ENCODE assay signal across 24 cellular contexts in genomic region chr9:110476251-110476650, GRCh38.
DNase-seq lines count a peak whose midpoint lies in the region; ATAC-seq, FAIRE-seq and TF ChIP-seq lines count a peak whose summit lies in the region.
"Had no signal": no experiment of that assay in that cellular context is flagged by ENCODE, and none has a peak within 500 bp of the region (broad histone marks: within the 10 kb centered on the region; RNA-seq: fewer than 3 reads in every experiment).

No MANE protein-coding gene starts in this region.

- H3K9me3 ChIP-seq in H1 (ENCODE audit: insufficient read depth in 2 of 2, low read depth in 1 of 2, low read length in 1 of 2) (no peaks in the 10 kb centered on the region), neural progenitor cell (ENCODE audit: low read depth) (no peaks in the 10 kb centered on the region)
- H3K9me3 ChIP-seq: BE2C, HAP-1 had no signal

- H3K14ac ChIP-seq in H1 (ENCODE audit: insufficient read length): no peak overlapping the region

- no peak overlapping the region for H2BK15ac ChIP-seq in H1 (ENCODE audit: low read length)

- H3K36me3 ChIP-seq in H7 (replicated peaks; ENCODE audit: control insufficient read depth, insufficient read depth, low read length): no peaks in the 10 kb centered on the region
- no peaks in the 10 kb centered on the region for H3K36me3 ChIP-seq in H1 (ENCODE audit: control insufficient read depth in 2 of 4, insufficient read depth in 4 of 4, low read length in 3 of 4)
- no peaks in the 10 kb centered on the region for H3K36me3 ChIP-seq in neural progenitor cell
- H3K36me3 ChIP-seq: BE2C, HAP-1 had no signal

- TF ChIP-seq CTCF in H1 (IDR thresholded peaks at IDR 0.05; ENCODE audit: control extremely low read depth in 1 of 3, insufficient read depth in 1 of 3, low read depth in 1 of 3, low read length in 3 of 3) (no peak), neural progenitor cell (IDR thresholded peaks at IDR 0.05) (no peak), omental fat pad (IDR thresholded peaks at IDR 0.05) (no peak)

- H3K27ac Mint-ChIP-seq in neural progenitor cell: no peak overlapping the region
- H3K27ac Mint-ChIP-seq: CD4-positive, CD25-positive, alpha-beta regulatory T cell; CD8-positive, alpha-beta memory T cell had no signal

- H3K4me1 ChIP-seq in H1 (replicated peaks in 1 of 4; ENCODE audit: control insufficient read depth in 3 of 4, insufficient read depth in 4 of 4, low read length in 3 of 4): peaks cover 0 to 3% (median 0%) of the 10 kb centered on the region in 4 experiments; a peak in 1 of 7 replicates
- H3K4me1 ChIP-seq in neural progenitor cell: peaks cover 9% of the 10 kb centered on the region
- H3K4me1 ChIP-seq: BE2C, HAP-1 had no signal

- H3K4me2 ChIP-seq in H1 (ENCODE audit: insufficient read depth in 1 of 2, low read depth in 2 of 2, low read length in 2 of 2) (no peak overlapping the region), neural progenitor cell (no peak overlapping the region)

- no peak overlapping the region for H3K56ac ChIP-seq in H1 (replicated peaks; ENCODE audit: insufficient read length, low read depth, low read length)

- H3K79me1 ChIP-seq in H1 (ENCODE audit: low read depth, low read length): no peaks in the 10 kb centered on the region

- no peaks in the 10 kb centered on the region for H3K23me2 ChIP-seq in H1 (ENCODE audit: low read depth, low read length)

- H3K36me3 Mint-ChIP-seq in neural progenitor cell: no peaks in the 10 kb centered on the region
- H3K36me3 Mint-ChIP-seq: CD4-positive, CD25-positive, alpha-beta regulatory T cell; CD8-positive, alpha-beta memory T cell had no signal

- no peak for ATAC-seq in omental fat pad (ENCODE audit: low FRiP score)
- ATAC-seq: K562 had no signal

- H3K27me3 Mint-ChIP-seq in neural progenitor cell (ENCODE audit: insufficient read depth, low read depth): no peaks in the 10 kb centered on the region
- H3K27me3 Mint-ChIP-seq: CD4-positive, CD25-positive, alpha-beta regulatory T cell; CD8-positive, alpha-beta memory T cell had no signal

- H2BK12ac ChIP-seq in H1 (ENCODE audit: low read depth, low read length): no peak overlapping the region

- H4K20me1 ChIP-seq in H1 (replicated peaks in 1 of 2; ENCODE audit: control insufficient read depth in 1 of 2, insufficient read depth in 2 of 2, low read length in 2 of 2): no peaks in the 10 kb centered on the region
- no peaks in the 10 kb centered on the region for H4K20me1 ChIP-seq in neural progenitor cell (ENCODE audit: low read depth)

- no peak overlapping the region for H2BK5ac ChIP-seq in H1 (ENCODE audit: low read depth, low read length)

- H3F3A ChIP-seq in neural progenitor cell (ENCODE audit: low read depth): no peaks in the 10 kb centered on the region

- no peak for FAIRE-seq in H1 (lab: Jason Lieb, UNC)
- FAIRE-seq: A204.1, GM12892, GM18507, HTR-8/SVneo, K562 had no signal

- H4K8ac ChIP-seq in H1 (ENCODE audit: extremely low read depth, insufficient read depth, low read length): no peak overlapping the region

- no peak overlapping the region for H2BK120ac ChIP-seq in H1 (replicated peaks; ENCODE audit: low read depth, low read length)

- H2BK20ac ChIP-seq in H1 (ENCODE audit: low read length): no peak overlapping the region

- CTCF ChIA-PET in H1 (lab: Charles Lee; ENCODE audit: partially characterized antibody): interaction anchor here (1.1 kb wide), 1 partner anchor 554 kb away, joined by 3 read pairs; no protein-coding TSS in a partner anchor

- H3K4me1 Mint-ChIP-seq in neural progenitor cell: no peaks in the 10 kb centered on the region
- H3K4me1 Mint-ChIP-seq: CD4-positive, CD25-positive, alpha-beta regulatory T cell; CD8-positive, alpha-beta memory T cell had no signal

- DNase-seq in H7 (peak; percentile 7), H1 (ENCODE audit: low read depth in 1 of 2, low spot score in 2 of 2) (no peak), iPS-NIHi7 (ENCODE audit: extremely low spot score) (peak; percentile 52), neural progenitor cell (ENCODE audit: low spot score) (peak; percentile 41), T-helper 9 cell (no peak), NCI-H2171 (lab: John Stamatoyannopoulos, UW) (no peak), omental fat pad (ENCODE audit: low spot score) (no peak)
- DNase-seq: ACHN; BE2C; C1 segment of cervical spinal cord; CD4-positive, CD25-positive, alpha-beta regulatory T cell; CD8-positive, alpha-beta memory T cell; COR-L47; DMS 273 treated with DMSO at 0.1 percent for 48 hours; DMS53; GDM1; GOT3; IMR-90 had no signal

- no peak overlapping the region for H4K5ac ChIP-seq in H1 (ENCODE audit: insufficient read length, low read depth, low read length)

- H3K4me3 ChIP-seq in H7 (ENCODE audit: insufficient read depth, low read depth, low read length) (no peak overlapping the region), H1 (ENCODE audit: extremely low read depth in 1 of 4, insufficient read depth in 2 of 4, low read depth in 3 of 4, low read length in 4 of 4) (no peak overlapping the region), neural progenitor cell (no peak overlapping the region)
- H3K4me3 ChIP-seq: HAP-1, K562 had no signal

- H3K27me3 ChIP-seq in H7 (ENCODE audit: control insufficient read depth, insufficient read depth, low read length) (no peaks in the 10 kb centered on the region), H1 (replicated peaks in 1 of 4; ENCODE audit: control insufficient read depth in 3 of 4, extremely low read depth in 1 of 4, insufficient read depth in 3 of 4, low read length in 3 of 4) (no peaks in the 10 kb centered on the region), neural progenitor cell (no peaks in the 10 kb centered on the region)
- H3K27me3 ChIP-seq: BE2C had no signal

- no peak overlapping the region for H3K4me3 Mint-ChIP-seq in neural progenitor cell
- H3K4me3 Mint-ChIP-seq: CD4-positive, CD25-positive, alpha-beta regulatory T cell; CD8-positive, alpha-beta memory T cell had no signal

- H3K27ac ChIP-seq in H1 (ENCODE audit: low read depth, low read length): no peak overlapping the region
- no peak overlapping the region for H3K27ac ChIP-seq in neural progenitor cell

- WGBS in H1 (ENCODE audit: extremely low coverage in 1 of 2, insufficient coverage in 1 of 2, insufficient read length in 1 of 2, insufficient replicate concordance in 2 of 2, low coverage in 1 of 2, low lambda C conversion rate in 2 of 2, missing lambda C conversion rate in 1 of 2), 2 experiments: 66% methylated on average over 3 of the region's 3 CpGs; no CpG with 5 or more reads in 1 of the 2 experiments

- no peak overlapping the region for H4K91ac ChIP-seq in H1 (replicated peaks; ENCODE audit: insufficient read length, low read length)

- no peak overlapping the region for H2AK5ac ChIP-seq in H1 (ENCODE audit: low read depth, low read length)

- POLR2A ChIA-PET in H1 (lab: Charles Lee; ENCODE audit: partially characterized antibody): no interaction called here

- no peak overlapping the region for H3K23ac ChIP-seq in H1 (ENCODE audit: insufficient read length)

- TF ChIP-seq RAD21 in H1 (IDR thresholded peaks at IDR 0.05 in 1 of 2, conservative IDR thresholded peaks at IDR 0.05 in 1 of 2; ENCODE audit: low read depth in 2 of 2, low read length in 2 of 2): no peak

- H3K9me3 Mint-ChIP-seq in neural progenitor cell: no peaks in the 10 kb centered on the region
- H3K9me3 Mint-ChIP-seq: CD4-positive, CD25-positive, alpha-beta regulatory T cell had no signal

- TF ChIP-seq POLR2A in H1 (IDR thresholded peaks at IDR 0.05; ENCODE audit: control extremely low read depth in 1 of 2, low read depth in 2 of 2, low read length in 2 of 2): no peak

- H3K4ac ChIP-seq in H1 (replicated peaks; ENCODE audit: insufficient read length, low read depth, low read length): no peak overlapping the region

- no peak for TF ChIP-seq EP300 in H1 (IDR thresholded peaks at IDR 0.05; ENCODE audit: borderline replicate concordance in 1 of 2, low read depth in 2 of 2, low read length in 2 of 2)

- H3K9ac ChIP-seq in H1 (replicated peaks in 1 of 4; ENCODE audit: extremely low read depth in 1 of 4, low read depth in 3 of 4, low read length in 3 of 4) (no peak overlapping the region), neural progenitor cell (no peak overlapping the region)

- H2AFZ ChIP-seq in H1 (ENCODE audit: low read length): peak overlapping the region; percentile 36; the same call in 1 of the 2 replicates
- H2AFZ ChIP-seq in neural progenitor cell (replicated peaks): no peak overlapping the region

- H3K79me2 ChIP-seq in H1 (ENCODE audit: control insufficient read depth in 1 of 2, insufficient read depth in 2 of 2, low read length in 2 of 2): no peaks in the 10 kb centered on the region
- H3K79me2 ChIP-seq in neural progenitor cell (ENCODE audit: low read depth): no peaks in the 10 kb centered on the region

- H3K18ac ChIP-seq in H1 (ENCODE audit: extremely low read depth, low read length): no peak overlapping the region

TF ChIP-seq in H1, 55 proteins besides CTCF, POLR2A, EP300 and RAD21:
- TF ChIP-seq KDM1A (IDR thresholded peaks at IDR 0.05; ENCODE audit: borderline replicate concordance, low read length) (no peak), ZNF274 (IDR thresholded peaks at IDR 0.05; ENCODE audit: borderline replicate concordance, extremely low read depth, low read length) (no peak), SP4 (IDR thresholded peaks at IDR 0.05; ENCODE audit: low read length) (no peak), BCL11A (IDR thresholded peaks at IDR 0.05; ENCODE audit: low read depth in 2 of 2, low read length in 2 of 2) (no peak), ATF3 (IDR thresholded peaks at IDR 0.05; ENCODE audit: insufficient read depth, low read depth, low read length) (no peak), JUN (IDR thresholded peaks at IDR 0.05; ENCODE audit: low read depth, low read length) (no peak), HDAC2 (IDR thresholded peaks at IDR 0.05; ENCODE audit: borderline replicate concordance in 1 of 2, low read depth in 2 of 2, low read length in 2 of 2) (no peak), POLR2AphosphoS5 (IDR thresholded peaks at IDR 0.05; ENCODE audit: low read depth, low read length) (no peak), RFX5 (IDR thresholded peaks at IDR 0.05; ENCODE audit: borderline replicate concordance, low read depth, low read length) (no peak), RBBP5 (IDR thresholded peaks at IDR 0.05; ENCODE audit: borderline replicate concordance, low read depth, low read length) (no peak)
- TF ChIP-seq, protein P1, sequence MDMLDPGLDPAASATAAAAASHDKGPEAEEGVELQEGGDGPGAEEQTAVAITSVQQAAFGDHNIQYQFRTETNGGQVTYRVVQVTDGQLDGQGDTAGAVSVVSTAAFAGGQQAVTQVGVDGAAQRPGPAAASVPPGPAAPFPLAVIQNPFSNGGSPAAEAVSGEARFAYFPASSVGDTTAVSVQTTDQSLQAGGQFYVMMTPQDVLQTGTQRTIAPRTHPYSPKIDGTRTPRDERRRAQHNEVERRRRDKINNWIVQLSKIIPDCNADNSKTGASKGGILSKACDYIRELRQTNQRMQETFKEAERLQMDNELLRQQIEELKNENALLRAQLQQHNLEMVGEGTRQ (IDR thresholded peaks at IDR 0.05; ENCODE audit: low read length): no peak

Comparison
In these comparisons a context has a peak if more than half of its experiments do, and no peak if none do; other contexts are left out.
1. DNase-seq: peak in H7 (single experiment), iPS-NIHi7 (single experiment) and neural progenitor cell (single experiment); none in H1 (0 of 2), T-helper 9 cell (single experiment), NCI-H2171 (single experiment) and omental fat pad (single experiment).